ENCODE assay signal across 8 cellular contexts in genomic region chr16:2683041-2683440, GRCh38. TPM values are rescaled to one million over a fixed set of nuclear protein-coding genes. Genes with fewer than 3 reads are reported as not detected.
A peak's percentile ranks its signal among the peaks of the same experiment; 100 is the strongest.
DNase-seq lines count a peak whose midpoint lies in the region; ATAC-seq, FAIRE-seq and TF ChIP-seq lines count a peak whose summit lies in the region.
"Not testable (repeated sequence)": the region's sequence is repeated elsewhere in the genome, so short reads cannot be mapped to it uniquely, and the experiment has no call there.

No MANE protein-coding gene starts in this region.

- not testable (repeated sequence) for H3K36me3 Mint-ChIP-seq in activated CD4-positive, alpha-beta T cell treated with anti-CD3 and anti-CD28 coated beads, Interleukin-2, amount 10 ng/mL, durations not matched to agents 7 days and 5 days (ENCODE audit: low read depth); osteocyte (ENCODE audit: unreplicated experiment)

- not testable (repeated sequence) for FAIRE-seq in HepG2 (lab: Jason Lieb, UNC)

- in situ Hi-C loops in HepG2 (cut with HindIII; ENCODE audit: extremely low pct_ligation_motif_present, low pct_unique_long_range_greater_than_20kb), result not testable (repeated sequence)

- H2AFZ ChIP-seq in MM.1S (ENCODE audit: low read length); HepG2 (ENCODE audit: low read length): not testable (repeated sequence)

- not testable (repeated sequence) for TF ChIP-seq CTCF in DOHH2 (IDR thresholded peaks at IDR 0.05; ENCODE audit: low read depth, low read length, poor library complexity, severe bottlenecking); MM.1S (IDR thresholded peaks at IDR 0.05; ENCODE audit: low read length); breast epithelium (IDR thresholded peaks at IDR 0.05); fibroblast of mammary gland (conservative IDR thresholded peaks at IDR 0.05; ENCODE audit: control insufficient read depth, insufficient read depth, low read depth, low read length); HepG2 (CRISPR knock-in tag; IDR thresholded peaks at IDR 0.05); osteocyte (IDR thresholded peaks at IDR 0.05); thyroid gland (IDR thresholded peaks at IDR 0.05)

- not testable (repeated sequence) for H3K9me3 Mint-ChIP-seq in activated CD4-positive, alpha-beta T cell treated with anti-CD3 and anti-CD28 coated beads, Interleukin-2, amount 10 ng/mL, durations not matched to agents 7 days and 5 days; osteocyte (ENCODE audit: unreplicated experiment)

- H3K4me2 ChIP-seq in DOHH2 (ENCODE audit: low read length) (peak overlapping the region; percentile 73), MM.1S (ENCODE audit: low read depth, low read length) (peak overlapping the region; percentile 27; the same call in 1 of the 2 replicates), HepG2 (ENCODE audit: low read depth, low read length) (peak overlapping the region; percentile 72)

- peak overlapping the region; percentile 99 for H3K4me3 Mint-ChIP-seq in activated CD4-positive, alpha-beta T cell treated with anti-CD3 and anti-CD28 coated beads, Interleukin-2, amount 10 ng/mL, durations not matched to agents 7 days and 5 days
- peak overlapping the region; percentile 99 for H3K4me3 Mint-ChIP-seq in osteocyte (ENCODE audit: unreplicated experiment)

- not testable (repeated sequence) for TF ChIP-seq EP300 in HepG2 (IDR thresholded peaks at IDR 0.05; ENCODE audit: low read depth in 2 of 2, low read length in 2 of 2); HepG2 (CRISPR knock-in tag; IDR thresholded peaks at IDR 0.05; ENCODE audit: borderline replicate concordance)

- H3K27ac ChIP-seq in DOHH2 (ENCODE audit: low read depth, low read length), result not testable (repeated sequence)
- peak overlapping the region; percentile 47; the same call in 1 of the 2 replicates for H3K27ac ChIP-seq in MM.1S (ENCODE audit: low read length)
- peak overlapping the region; percentile 78 to 82 for H3K27ac ChIP-seq in breast epithelium
- H3K27ac ChIP-seq in HepG2 (ENCODE audit: extremely low read length, insufficient read depth, low read length), result peak overlapping the region; percentile 68
- peak overlapping the region in 2 of 3 donors; percentile 38 to 62 for H3K27ac ChIP-seq in thyroid gland

- peaks cover 35% of the 10 kb centered on the region for H3K4me1 Mint-ChIP-seq in activated CD4-positive, alpha-beta T cell treated with anti-CD3 and anti-CD28 coated beads, Interleukin-2, amount 10 ng/mL, durations not matched to agents 7 days and 5 days
- H3K4me1 Mint-ChIP-seq in osteocyte (ENCODE audit: unreplicated experiment), result peaks cover 20% of the 10 kb centered on the region

- DNase-seq in MM.1S; breast epithelium (ENCODE audit: low spot score in 2 of 2); HepG2 (ENCODE audit: low spot score); osteocyte (ENCODE audit: extremely low spot score, unreplicated experiment); thyroid gland: not testable (repeated sequence)
- DNase-seq in activated CD4-positive, alpha-beta T cell treated with anti-CD3 and anti-CD28 coated beads, Interleukin-2, amount 10 ng/mL, durations not matched to agents 7 days and 5 days, result peak; percentile 33
- DNase-seq in fibroblast of mammary gland (ENCODE audit: low read depth), result peak; percentile 25

- not testable (repeated sequence) for TF ChIP-seq RAD21 in HepG2 (CRISPR knock-in tag; IDR thresholded peaks at IDR 0.05)

- H3K9ac ChIP-seq in MM.1S (ENCODE audit: low read length) (peak overlapping the region; percentile 88), HepG2 (ENCODE audit: insufficient read depth, low read depth, low read length) (peak overlapping the region; percentile 95)

- H3K9me3 ChIP-seq in DOHH2 (ENCODE audit: control insufficient read depth, insufficient read depth, low read length); MM.1S (replicated peaks; ENCODE audit: insufficient read depth, low read length); breast epithelium; HepG2 (ENCODE audit: low read length); thyroid gland: not testable (repeated sequence)

- not testable (repeated sequence) for H3F3A ChIP-seq in DOHH2 (ENCODE audit: control insufficient read depth, insufficient read depth)
- H3F3A ChIP-seq in MM.1S (ENCODE audit: insufficient read depth, low read length), result peaks cover 21% of the 10 kb centered on the region

- H3K4me1 ChIP-seq in DOHH2 (ENCODE audit: control insufficient read depth, low read length), result peaks cover 24% of the 10 kb centered on the region
- H3K4me1 ChIP-seq in MM.1S (ENCODE audit: low read length); breast epithelium: not testable (repeated sequence)
- H3K4me1 ChIP-seq in HepG2 (ENCODE audit: insufficient read depth, low read length), result peaks cover 11% of the 10 kb centered on the region; the same call in 1 of the 2 replicates
- H3K4me1 ChIP-seq in thyroid gland, result peaks cover 11 to 13% of the 10 kb centered on the region in 2 donors

- H3K4me3 ChIP-seq in DOHH2 (ENCODE audit: low read length), result peak overlapping the region; percentile 82
- H3K4me3 ChIP-seq in MM.1S (ENCODE audit: low read length), result peak overlapping the region; percentile 92
- H3K4me3 ChIP-seq in breast epithelium, result peak overlapping the region; percentile 95 to 100 (median 96)
- peak overlapping the region; percentile 92 for H3K4me3 ChIP-seq in fibroblast of mammary gland (ENCODE audit: control insufficient read depth, low read depth, low read length)
- H3K4me3 ChIP-seq in HepG2 (replicated peaks in 1 of 3; ENCODE audit: insufficient read depth in 1 of 3, low read depth in 2 of 3, low read length in 3 of 3), result peak overlapping the region; percentile 94 to 100 (median 96)
- H3K4me3 ChIP-seq in thyroid gland (replicated peaks in 1 of 3), result peak overlapping the region; percentile 55 to 84 (median 82)

- H3K79me2 ChIP-seq in DOHH2 (ENCODE audit: control insufficient read depth, low read length) (peaks cover 43% of the 10 kb centered on the region), MM.1S (ENCODE audit: low read length) (peaks cover 41% of the 10 kb centered on the region), HepG2 (ENCODE audit: insufficient read depth, low read length) (peaks cover 37% of the 10 kb centered on the region)

- H3K27me3 ChIP-seq in DOHH2 (ENCODE audit: control insufficient read depth, low read length); MM.1S (replicated peaks; ENCODE audit: insufficient read depth, low read length); breast epithelium; HepG2 (ENCODE audit: control insufficient read depth in 1 of 2, insufficient read depth in 2 of 2, low read length in 2 of 2); thyroid gland: not testable (repeated sequence)

- ATAC-seq in HepG2, result not testable (repeated sequence)

- POLR2A ChIA-PET in activated CD4-positive, alpha-beta T cell treated with anti-CD3 and anti-CD28 coated beads, Interleukin-2, amount 10 ng/mL, durations not matched to agents 7 days and 5 days (lab: Charles Lee), result interaction anchor here (0.8 to 1.0 kb wide), 2 partner anchors 10 to 37 kb away, joined by 3 to 4 read pairs; partner anchors contain the start of gene PRSS27
- POLR2A ChIA-PET in HepG2 (lab: Yijun Ruan, JAX), result interaction anchor here (0.6 to 1.4 kb wide), 4 partner anchors 9 to 80 kb away, joined by 3 to 18 read pairs (median 4); no protein-coding TSS in a partner anchor

- CTCF ChIA-PET in activated CD4-positive, alpha-beta T cell treated with anti-CD3 and anti-CD28 coated beads, Interleukin-2, amount 10 ng/mL, durations not matched to agents 7 days and 5 days (lab: Charles Lee), result interaction anchor here (0.7 kb wide), 1 partner anchor 10 kb away, joined by 3 read pairs; no protein-coding TSS in a partner anchor
- CTCF ChIA-PET in HepG2 (lab: Yijun Ruan, JAX; ENCODE audit: low intra/inter-chr PET ratio, low total read pairs), result not testable (repeated sequence)

- 4% methylated on average over 13 of the region's 13 CpGs for WGBS in HepG2 (ENCODE audit: low lambda C conversion rate)
- 10 to 13% methylated on average over 13 of the region's 13 CpGs for WGBS in thyroid gland, 2 donors

- intact Hi-C loops in breast epithelium (cut with DNase I; ENCODE audit: low total_unique reads); HepG2 (cut with micrococcal nuclease; ENCODE audit: unreplicated experiment): not testable (repeated sequence)
- intact Hi-C loops in thyroid gland (cut with DNase I), result loop anchor here (5.0 kb wide), 1 partner anchor 34 kb away; no protein-coding TSS in a partner anchor

- not testable (repeated sequence) for BruUV-seq in HepG2 (replicated peaks; lab: Mats Ljungman, UMichigan)

- peaks cover 12% of the 10 kb centered on the region for H4K20me1 ChIP-seq in DOHH2 (ENCODE audit: control insufficient read depth, insufficient read depth, low read depth, low read length)
- H4K20me1 ChIP-seq in MM.1S (ENCODE audit: insufficient read depth, low read length); HepG2 (ENCODE audit: insufficient read depth, low read length): not testable (repeated sequence)

- not testable (repeated sequence) for TF ChIP-seq POLR2A in breast epithelium (IDR thresholded peaks at IDR 0.05); HepG2 (IDR thresholded peaks at IDR 0.05; ENCODE audit: insufficient read depth in 1 of 2, low read depth in 2 of 2, low read length in 2 of 2); thyroid gland (IDR thresholded peaks at IDR 0.05)

- H3K9me2 ChIP-seq in DOHH2 (replicated peaks; ENCODE audit: control insufficient read depth, low read length); MM.1S (replicated peaks; ENCODE audit: insufficient read depth, low read length): not testable (repeated sequence)

- H3K36me3 ChIP-seq in DOHH2 (ENCODE audit: control insufficient read depth, low read length); MM.1S (replicated peaks; ENCODE audit: insufficient read depth, low read length); breast epithelium; HepG2 (replicated peaks in 1 of 2; ENCODE audit: control insufficient read depth in 1 of 2, insufficient read depth in 2 of 2, low read length in 2 of 2); thyroid gland: not testable (repeated sequence)

- H3K27ac Mint-ChIP-seq in activated CD4-positive, alpha-beta T cell treated with anti-CD3 and anti-CD28 coated beads, Interleukin-2, amount 10 ng/mL, durations not matched to agents 7 days and 5 days, result peak overlapping the region; percentile 88
- H3K27ac Mint-ChIP-seq in osteocyte (ENCODE audit: unreplicated experiment), result peak overlapping the region; percentile 62

- not testable (repeated sequence) for H3K27me3 Mint-ChIP-seq in activated CD4-positive, alpha-beta T cell treated with anti-CD3 and anti-CD28 coated beads, Interleukin-2, amount 10 ng/mL, durations not matched to agents 7 days and 5 days; osteocyte (ENCODE audit: unreplicated experiment)

RNA-seq across cellular contexts. Expression of gene KCTD5, which starts 0.7 kb away (rescaled TPM):
- 10 to 100 TPM; 31.6 to 34.4 TPM for total RNA-seq in activated CD4-positive, alpha-beta T cell treated with anti-CD3 and anti-CD28 coated beads, Interleukin-2, amount 10 ng/mL, durations not matched to agents 7 days and 5 days
- 10 to 100 TPM in 2 of 3 donors, 1 to 10 TPM in 1; 8.6 to 19.6 (median 18.4) TPM for total RNA-seq in breast epithelium
- total RNA-seq in HepG2 (2016; rRNA removed; fragmentation: Illumina TruSeq; extraction: Trizol), result 29.8 and 31.0 TPM in 2 replicates
- total RNA-seq in HepG2 (2016; cell fraction: cytosol; rRNA removed; fragmentation: Illumina TruSeq; extraction: Trizol; ENCODE audit: low read depth), result 5.0 and 5.1 TPM in 2 replicates
- 27.9 and 29.1 TPM in 2 replicates for total RNA-seq in HepG2 (2016; cell fraction: insoluble cytoplasmic fraction; rRNA removed; fragmentation: Illumina TruSeq; extraction: Trizol)
- 14.7 and 15.1 TPM in 2 replicates for total RNA-seq in HepG2 (2016; cell fraction: membrane; rRNA removed; fragmentation: Illumina TruSeq; extraction: Trizol)
- total RNA-seq in HepG2 (2016; cell fraction: nucleus; rRNA removed; fragmentation: Illumina TruSeq; extraction: Trizol), result 13.3 and 14.3 TPM in 2 replicates
- 25.4 and 30.1 TPM in 2 replicates for polyA plus RNA-seq in HepG2 (2011; rRNA removed)
- 33.9 and 64.2 TPM in 2 replicates for polyA plus RNA-seq in HepG2 (2011; cell fraction: cytosol; rRNA removed)
- polyA plus RNA-seq in HepG2 (2011; cell fraction: nucleus; rRNA removed), result 25.5 and 25.6 TPM in 2 replicates
- 16.3 and 19.0 TPM in 2 replicates for polyA plus RNA-seq in HepG2 (2012)
- polyA plus RNA-seq in HepG2 (2016; cell fraction: cytosol; fragmentation: Illumina TruSeq; extraction: Trizol; ENCODE audit: low read depth), result 3.8 and 4.0 TPM in 2 replicates
- 32.7 and 37.0 TPM in 2 replicates for polyA plus RNA-seq in HepG2 (2016; cell fraction: insoluble cytoplasmic fraction; fragmentation: Illumina TruSeq; extraction: Trizol; ENCODE audit: low read depth)
- 9.8 and 10.5 TPM in 2 replicates for polyA plus RNA-seq in HepG2 (2016; cell fraction: membrane; fragmentation: Illumina TruSeq; extraction: Trizol; ENCODE audit: low read depth)
- 21.4 and 22.6 TPM in 2 replicates for polyA plus RNA-seq in HepG2 (2016; cell fraction: nucleus; fragmentation: Illumina TruSeq; extraction: Trizol; ENCODE audit: insufficient read depth, low read depth)
- 23.0 and 26.3 TPM in 2 replicates for polyA minus RNA-seq in HepG2 (2011; rRNA and poly(A)+ RNA removed; ENCODE audit: low replicate concordance)
- polyA minus RNA-seq in HepG2 (2011; cell fraction: cytosol; rRNA and poly(A)+ RNA removed), result 12.8 and 16.6 TPM in 2 replicates
- polyA minus RNA-seq in HepG2 (2011; cell fraction: nucleus; rRNA and poly(A)+ RNA removed), result 11.3 and 13.7 TPM in 2 replicates
- total RNA-seq in osteocyte, result 28.0 and 28.1 TPM in 2 replicates
- total RNA-seq in thyroid gland, result 10 to 100 TPM in 3 of 4 donors, 1 to 10 TPM in 1; 8.6 to 23.3 (median 15.1) TPM

RNA-seq across cellular contexts. Expression of gene PRSS27, which starts 37.0 kb away (rescaled TPM):
- total RNA-seq in activated CD4-positive, alpha-beta T cell treated with anti-CD3 and anti-CD28 coated beads, Interleukin-2, amount 10 ng/mL, durations not matched to agents 7 days and 5 days, result 1 to 10 TPM; 1.5 to 1.7 TPM
- total RNA-seq in breast epithelium, result under 1 TPM in 1 of 3 donors, not detected in 2; 0.29 TPM
- 0.20 TPM in 1 of 2 replicates, not detected in the other for total RNA-seq in HepG2 (2016; rRNA removed; fragmentation: Illumina TruSeq; extraction: Trizol)
- total RNA-seq in HepG2 (2016; cell fraction: cytosol; rRNA removed; fragmentation: Illumina TruSeq; extraction: Trizol; ENCODE audit: low read depth), result 0.30 TPM in 1 of 2 replicates, not detected in the other
- total RNA-seq in HepG2 (2016; cell fraction: insoluble cytoplasmic fraction; rRNA removed; fragmentation: Illumina TruSeq; extraction: Trizol), result 0.35 TPM in 1 of 2 replicates, not detected in the other
- 0.12 and 0.41 TPM in 2 replicates for total RNA-seq in HepG2 (2016; cell fraction: membrane; rRNA removed; fragmentation: Illumina TruSeq; extraction: Trizol)
- 0.19 and 0.34 TPM in 2 replicates for total RNA-seq in HepG2 (2016; cell fraction: nucleus; rRNA removed; fragmentation: Illumina TruSeq; extraction: Trizol)
- polyA plus RNA-seq in HepG2 (2011; rRNA removed), result 0.73 and 1.2 TPM in 2 replicates
- polyA plus RNA-seq in HepG2 (2011; cell fraction: cytosol; rRNA removed), result 0.59 and 1.3 TPM in 2 replicates
- 2.0 and 2.8 TPM in 2 replicates for polyA plus RNA-seq in HepG2 (2011; cell fraction: nucleus; rRNA removed)
- polyA plus RNA-seq in HepG2 (2012), result 0.43 and 1.1 TPM in 2 replicates
- 0.08 and 0.16 TPM in 2 replicates for polyA plus RNA-seq in HepG2 (2016; cell fraction: cytosol; fragmentation: Illumina TruSeq; extraction: Trizol; ENCODE audit: low read depth)
- not detected in 2 replicates for polyA plus RNA-seq in HepG2 (2016; cell fraction: insoluble cytoplasmic fraction; fragmentation: Illumina TruSeq; extraction: Trizol; ENCODE audit: low read depth)
- polyA plus RNA-seq in HepG2 (2016; cell fraction: membrane; fragmentation: Illumina TruSeq; extraction: Trizol; ENCODE audit: low read depth), result 0.21 TPM in 1 of 2 replicates, not detected in the other
- polyA plus RNA-seq in HepG2 (2016; cell fraction: nucleus; fragmentation: Illumina TruSeq; extraction: Trizol; ENCODE audit: insufficient read depth, low read depth), result 0.53 TPM in 1 of 2 replicates, not detected in the other
- polyA minus RNA-seq in HepG2 (2011; rRNA and poly(A)+ RNA removed; ENCODE audit: low replicate concordance), result 1.0 and 1.7 TPM in 2 replicates
- not detected in 2 replicates for polyA minus RNA-seq in HepG2 (2011; cell fraction: cytosol; rRNA and poly(A)+ RNA removed)
- polyA minus RNA-seq in HepG2 (2011; cell fraction: nucleus; rRNA and poly(A)+ RNA removed), result 1.3 and 1.6 TPM in 2 replicates
- total RNA-seq in osteocyte, result 4.2 and 5.5 TPM in 2 replicates
- total RNA-seq in thyroid gland, result 1 to 10 TPM in 3 of 4 donors, not detected in 1; 1.1 to 1.5 (median 1.1) TPM
